ENCODE assay signal across 1 cellular context in genomic region chr17:51144266-51145022, GRCh38.
TF ChIP-seq lines count a peak whose summit lies in the region.

No MANE protein-coding gene starts in this region.

TF ChIP-seq in H1, 55 proteins besides CTCF, POLR2A, EP300 and RAD21:
- no peak for TF ChIP-seq E2F6 (IDR thresholded peaks at IDR 0.05)
- no peak for TF ChIP-seq BCL11A (IDR thresholded peaks at IDR 0.05; ENCODE audit: low read depth in 2 of 2, low read length in 2 of 2)
- no peak for TF ChIP-seq FOSL1 (IDR thresholded peaks at IDR 0.05; ENCODE audit: insufficient read depth, low read depth, low read length)
- no peak for TF ChIP-seq JUN (IDR thresholded peaks at IDR 0.05; ENCODE audit: low read depth, low read length)
- no peak for TF ChIP-seq SIRT6 (IDR thresholded peaks at IDR 0.05; ENCODE audit: low read length)
- TF ChIP-seq GABPA (IDR thresholded peaks at IDR 0.05; ENCODE audit: borderline replicate concordance, insufficient read depth, low read length), result no peak
